ENCODE assay signal across 20 cellular contexts in the genomic region with DNA sequence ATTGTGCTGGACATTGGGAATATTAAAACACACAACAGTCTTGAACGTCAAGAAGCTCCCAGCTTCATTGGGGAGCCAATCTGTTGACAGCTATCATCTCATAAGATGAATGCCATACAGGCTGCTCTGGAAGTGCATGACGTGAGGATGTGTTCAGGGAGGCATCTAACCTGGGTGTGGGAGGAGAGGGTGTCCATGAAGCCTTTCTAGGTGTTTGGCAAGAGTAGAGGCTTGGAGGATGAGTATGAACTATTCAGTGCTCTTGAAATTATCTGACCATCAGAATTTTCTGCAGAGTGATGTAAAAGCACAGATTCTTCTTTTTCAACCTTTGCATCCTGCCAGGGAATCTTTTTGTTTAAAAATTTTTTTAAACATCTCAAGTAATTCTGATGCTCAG.
"Had no signal": no experiment of that assay in that cellular context is flagged by ENCODE, and none has a peak within 500 bp of the region (broad histone marks: within the 10 kb centered on the region; RNA-seq: fewer than 3 reads in every experiment).

No MANE protein-coding gene starts in this region.

- DNase-seq: colonic mucosa; cortex of kidney; dermis blood vessel endothelial cell; dorsolateral prefrontal cortex; effector CD4-positive, alpha-beta T cell; effector CD8-positive, alpha-beta T cell; effector memory CD4-positive, alpha-beta T cell; effector memory CD8-positive, alpha-beta T cell; endodermal cell; erythroblast; esophagus squamous epithelium; foreskin fibroblast; foreskin keratinocyte; gastrocnemius medialis; glutamatergic neuron; head of caudate nucleus; heart left ventricle; heart right ventricle had no signal

- ATAC-seq: effector memory CD8-positive, alpha-beta T cell; esophagus mucosa; foreskin keratinocyte; gastrocnemius medialis; gastroesophageal sphincter; heart left ventricle; heart right ventricle had no signal
